ENCODE assay signal across 8 cellular contexts in the genomic region with DNA sequence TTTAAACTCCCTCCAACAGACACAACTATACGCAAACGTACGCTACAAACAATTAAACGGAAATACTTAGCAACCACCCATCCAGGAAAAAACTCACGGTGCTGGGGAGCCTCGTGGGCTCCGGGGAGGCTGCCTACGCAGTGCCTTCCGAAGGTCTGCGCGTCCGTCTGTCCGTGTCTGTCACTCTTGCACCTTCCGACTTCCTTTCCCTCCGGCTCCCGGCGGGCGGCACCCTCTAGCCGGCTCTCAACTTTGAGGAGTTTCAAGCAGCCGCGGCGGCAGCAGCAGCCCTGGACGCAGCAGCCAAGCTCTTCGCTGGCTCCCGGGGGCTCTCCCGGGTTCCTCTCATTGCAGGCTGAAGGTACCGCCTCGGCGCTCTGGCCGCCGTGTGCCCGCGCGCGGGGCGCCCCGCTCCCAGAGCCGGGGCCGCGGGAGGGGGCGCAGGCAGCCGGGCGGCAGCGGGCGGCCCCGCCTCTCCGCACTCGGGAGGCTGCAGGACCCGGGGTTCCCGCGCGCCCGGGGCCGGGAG. TPM values are rescaled to one million over a fixed set of nuclear protein-coding genes. Genes with fewer than 3 reads are reported as not detected.
DNase-seq lines count a peak whose midpoint lies in the region; ATAC-seq and TF ChIP-seq lines count a peak whose summit lies in the region.

A gene with protein sequence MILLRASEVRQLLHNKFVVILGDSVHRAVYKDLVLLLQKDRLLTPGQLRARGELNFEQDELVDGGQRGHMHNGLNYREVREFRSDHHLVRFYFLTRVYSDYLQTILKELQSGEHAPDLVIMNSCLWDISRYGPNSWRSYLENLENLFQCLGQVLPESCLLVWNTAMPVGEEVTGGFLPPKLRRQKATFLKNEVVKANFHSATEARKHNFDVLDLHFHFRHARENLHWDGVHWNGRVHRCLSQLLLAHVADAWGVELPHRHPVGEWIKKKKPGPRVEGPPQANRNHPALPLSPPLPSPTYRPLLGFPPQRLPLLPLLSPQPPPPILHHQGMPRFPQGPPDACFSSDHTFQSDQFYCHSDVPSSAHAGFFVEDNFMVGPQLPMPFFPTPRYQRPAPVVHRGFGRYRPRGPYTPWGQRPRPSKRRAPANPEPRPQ (plus strand): TSS at position 257 of the 529 bp plus-strand sequence. CDS start 155,443 bp downstream, outside the sequence.

- peak within 1 kb of the TSS; percentile 60 for H4K8ac ChIP-seq in mesendoderm (ENCODE audit: low read depth, low read length)

- peak within 1 kb of the TSS; percentile 92 for H3K27ac ChIP-seq in mesendoderm (ENCODE audit: low read depth, low read length)

- H3K4me3 ChIP-seq in GM12875 (ENCODE audit: low read depth, low read length): peak within 1 kb of the TSS; percentile 5
- peak within 1 kb of the TSS; percentile 81 for H3K4me3 ChIP-seq in mesendoderm (ENCODE audit: low read length)

- H3K18ac ChIP-seq in mesendoderm (ENCODE audit: low read length): peak within 1 kb of the TSS; percentile 94

- WGBS in mesendoderm (ENCODE audit: extremely low coverage, insufficient coverage, low lambda C conversion rate): no CpG with 5 or more reads among the region's 54 CpGs

- ATAC-seq in HG02759 (IDR thresholded peaks at IDR 0.05; ENCODE audit: unreplicated experiment): peak; percentile 71
- no peak for ATAC-seq in GM21515 (IDR thresholded peaks at IDR 0.05; ENCODE audit: unreplicated experiment)

- H3K4ac ChIP-seq in mesendoderm (ENCODE audit: low read depth, low read length): peak within 1 kb of the TSS; percentile 65

- peaks cover 24% of the 10 kb centered on the region for H3K79me2 ChIP-seq in mesendoderm (ENCODE audit: control insufficient read depth, insufficient read depth, low read length)

- peak; percentile 61 for DNase-seq in NCI-H510A treated with DMSO at 0.1 percent for 48 hours (lab: John Stamatoyannopoulos, UW)
- peak; percentile 52 to 53 for DNase-seq in activated CD4-positive, alpha-beta T cell treated with anti-CD3 and anti-CD28 coated beads, Interleukin-2, amount 50 U/mL, for 4 hours
- peak; percentile 12 for DNase-seq in effector CD8-positive, alpha-beta T cell (lab: John Stamatoyannopoulos, UW)
- DNase-seq in mesendoderm: peak; percentile 83
- DNase-seq in stimulated activated CD8-positive, alpha-beta memory T cell treated with anti-CD3 and anti-CD28 coated beads, Interleukin-15, amount 100 ng/mL, for 4 hours (ENCODE audit: low read depth in 2 of 2): peak; percentile 20 to 51

- no peaks in the 10 kb centered on the region for H3K27me3 ChIP-seq in mesendoderm (ENCODE audit: insufficient read depth, low read length, poor library complexity)

- H2BK120ac ChIP-seq in mesendoderm (ENCODE audit: low read depth, low read length): peak within 1 kb of the TSS; percentile 91

- no peak within 1 kb of the TSS for H2BK15ac ChIP-seq in mesendoderm (replicated peaks; ENCODE audit: low read depth)

- no peak within 1 kb of the TSS for H4K5ac ChIP-seq in mesendoderm (ENCODE audit: low read length)

- H3K9ac ChIP-seq in mesendoderm (ENCODE audit: low read length): peak within 1 kb of the TSS; percentile 89

- peak within 1 kb of the TSS; percentile 80 for H3K4me2 ChIP-seq in mesendoderm (ENCODE audit: low read length)

- no peak within 1 kb of the TSS for H2AK5ac ChIP-seq in mesendoderm (ENCODE audit: low read length)

- H2BK5ac ChIP-seq in mesendoderm (ENCODE audit: low read length): peak within 1 kb of the TSS; percentile 87

- H3K36me3 ChIP-seq in mesendoderm (ENCODE audit: control insufficient read depth, insufficient read depth, low read length): peaks cover 3% of the 10 kb centered on the region

- TF ChIP-seq CTCF in GM12875 (IDR thresholded peaks at IDR 0.05; ENCODE audit: borderline replicate concordance, insufficient read depth, low read depth, low read length): peak; percentile 34; the same call in 1 of the 2 replicates

- H3K23ac ChIP-seq in mesendoderm (ENCODE audit: low read length): no peak within 1 kb of the TSS

- H3K56ac ChIP-seq in mesendoderm (ENCODE audit: low read length): peak within 1 kb of the TSS; percentile 93

- peaks cover 12% of the 10 kb centered on the region for H3K79me1 ChIP-seq in mesendoderm (ENCODE audit: low read length)

- peaks cover 22% of the 10 kb centered on the region for H3K4me1 ChIP-seq in mesendoderm (ENCODE audit: control insufficient read depth, low read depth, low read length)

RNA-seq across cellular contexts. Expression of the gene that starts here (rescaled TPM):
- polyA plus RNA-seq in mesendoderm (2013, experiment 1 of 2): 6.9 TPM
- polyA plus RNA-seq in mesendoderm (2013, experiment 2 of 2): 6.7 TPM

Comparison
In these comparisons a context has a peak if more than half of its experiments do, and no peak if none do; other contexts are left out.
1. DNase-seq: peak in every context shown above with its lines; median percentile 83 in mesendoderm; 61 in NCI-H510A treated with DMSO at 0.1 percent for 48 hours; 52 in activated CD4-positive, alpha-beta T cell treated with anti-CD3 and anti-CD28 coated beads, Interleukin-2, amount 50 U/mL, for 4 hours; 36 in stimulated activated CD8-positive, alpha-beta memory T cell treated with anti-CD3 and anti-CD28 coated beads, Interleukin-15, amount 100 ng/mL, for 4 hours; 12 in effector CD8-positive, alpha-beta T cell.